Comparison of ENCODE assay signal across 1 cellular context in the genomic region with DNA sequence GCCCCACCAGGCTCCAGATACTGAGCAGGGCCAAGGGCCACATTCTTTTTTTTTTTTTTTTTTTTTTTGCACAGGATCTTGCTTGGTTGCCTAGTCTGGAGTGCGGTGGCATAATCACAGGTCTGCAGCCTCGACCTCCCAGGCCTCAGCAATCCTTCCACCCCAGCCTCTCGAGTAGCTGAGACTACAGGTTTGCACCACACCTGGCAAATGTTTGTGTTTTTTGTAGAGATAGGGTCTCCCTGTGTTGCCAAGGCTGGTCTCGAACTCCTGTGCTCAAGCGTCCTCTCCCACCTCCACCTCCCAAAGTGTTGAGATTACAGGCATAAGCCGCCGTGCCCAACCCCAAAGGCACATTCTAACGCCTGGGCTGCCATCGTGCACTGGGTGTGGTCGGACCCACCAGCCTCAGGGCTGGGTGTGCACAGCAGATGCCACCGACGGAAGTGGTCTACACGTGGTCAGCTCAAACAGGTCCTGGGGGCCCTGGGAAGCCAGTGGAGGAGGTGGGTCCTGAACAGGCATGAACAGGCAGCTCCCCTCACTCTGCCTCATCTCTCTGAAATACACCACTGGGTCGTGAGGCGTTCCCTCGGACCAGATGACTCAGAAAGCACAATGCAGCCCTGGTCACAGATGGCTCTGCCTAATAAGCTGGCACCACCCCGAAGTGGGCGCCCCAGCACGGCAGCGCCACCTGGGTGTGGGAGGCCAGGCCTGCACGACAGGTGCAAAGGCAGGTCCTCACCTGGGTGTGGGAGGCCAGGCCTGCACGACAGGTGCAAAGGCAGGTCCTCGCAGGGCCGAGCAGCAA.
TF ChIP-seq lines count a peak whose summit lies in the region.

No MANE protein-coding gene starts in this region.

TF ChIP-seq in A549, 52 proteins besides CTCF, POLR2A, EP300 and RAD21 (continued from another document):
- TF ChIP-seq, protein P1, sequence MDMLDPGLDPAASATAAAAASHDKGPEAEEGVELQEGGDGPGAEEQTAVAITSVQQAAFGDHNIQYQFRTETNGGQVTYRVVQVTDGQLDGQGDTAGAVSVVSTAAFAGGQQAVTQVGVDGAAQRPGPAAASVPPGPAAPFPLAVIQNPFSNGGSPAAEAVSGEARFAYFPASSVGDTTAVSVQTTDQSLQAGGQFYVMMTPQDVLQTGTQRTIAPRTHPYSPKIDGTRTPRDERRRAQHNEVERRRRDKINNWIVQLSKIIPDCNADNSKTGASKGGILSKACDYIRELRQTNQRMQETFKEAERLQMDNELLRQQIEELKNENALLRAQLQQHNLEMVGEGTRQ (IDR thresholded peaks at IDR 0.05) = no peak
- TF ChIP-seq ZFP36 (IDR thresholded peaks at IDR 0.05; ENCODE audit: borderline replicate concordance, partially characterized antibody) = no peak
- no peak for TF ChIP-seq HOXB13 (CRISPR knock-in tag; IDR thresholded peaks at IDR 0.05; ENCODE audit: low read depth)
- no peak for TF ChIP-seq JUNB (IDR thresholded peaks at IDR 0.05)
- TF ChIP-seq HEYL (CRISPR knock-in tag; IDR thresholded peaks at IDR 0.05) = no peak
